Comparison of ENCODE assay signal across 13 cellular contexts in the genomic region with DNA sequence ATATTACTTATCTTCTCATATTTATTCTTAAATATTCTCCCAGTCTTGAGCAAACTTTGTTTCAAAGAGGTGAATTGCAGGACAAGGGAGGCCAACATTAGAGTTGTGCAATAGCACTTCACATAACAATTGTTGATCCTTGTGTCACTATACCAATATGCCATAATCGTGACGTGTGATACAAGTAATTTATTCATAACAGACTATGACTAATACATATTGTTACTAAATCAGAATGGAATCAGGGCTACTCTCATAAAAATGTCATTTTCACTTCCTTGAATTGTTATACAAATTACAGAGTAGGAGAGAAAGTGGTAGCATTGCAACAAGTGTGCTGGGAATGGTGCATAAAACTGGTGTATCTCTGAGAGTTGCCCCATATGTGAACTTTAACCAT. TPM values are rescaled to one million over a fixed set of nuclear protein-coding genes. Genes with fewer than 3 reads are reported as not detected.
DNase-seq lines count a peak whose midpoint lies in the region; ATAC-seq and TF ChIP-seq lines count a peak whose summit lies in the region.
"Had no signal": no experiment of that assay in that cellular context is flagged by ENCODE, and none has a peak within 500 bp of the region (broad histone marks: within the 10 kb centered on the region; RNA-seq: fewer than 3 reads in every experiment).

No MANE protein-coding gene starts in this region.

- H3K36me3 ChIP-seq in subcutaneous abdominal adipose tissue (ENCODE audit: control insufficient read depth in 5 of 5, insufficient read depth in 5 of 5, low read length in 5 of 5): no peaks in the 10 kb centered on the region
- H3K36me3 ChIP-seq: adrenal gland had no signal

- ATAC-seq in GM18511 (IDR thresholded peaks at IDR 0.05; ENCODE audit: unreplicated experiment): no peak
- no peak for ATAC-seq in GM19467 (IDR thresholded peaks at IDR 0.05; ENCODE audit: unreplicated experiment)

- H3K9me3 ChIP-seq in subcutaneous abdominal adipose tissue (ENCODE audit: control insufficient read depth in 5 of 5, low read length in 5 of 5): no peaks in the 10 kb centered on the region
- H3K9me3 ChIP-seq: adrenal gland had no signal

- no peaks in the 10 kb centered on the region for H3K36me3 Mint-ChIP-seq in HFFc6 (ENCODE audit: low read depth)
- H3K36me3 Mint-ChIP-seq in T-helper 2 cell treated with Interferon-gamma antibody and Interleukin-4, amounts not matched to agents 5 μg/mL and 100 μg/mL, for 36 hours (ENCODE audit: low read depth): no peaks in the 10 kb centered on the region

- peaks cover 2% of the 10 kb centered on the region for H3K27me3 Mint-ChIP-seq in HFFc6 (ENCODE audit: insufficient read depth)
- no peaks in the 10 kb centered on the region for H3K27me3 Mint-ChIP-seq in T-helper 2 cell treated with Interferon-gamma antibody and Interleukin-4, amounts not matched to agents 5 μg/mL and 100 μg/mL, for 36 hours (ENCODE audit: low read depth)

- H3K27ac Mint-ChIP-seq in HFFc6: no peak overlapping the region
- no peak overlapping the region for H3K27ac Mint-ChIP-seq in T-helper 2 cell treated with Interferon-gamma antibody and Interleukin-4, amounts not matched to agents 5 μg/mL and 100 μg/mL, for 36 hours

- no peaks in the 10 kb centered on the region for H3K9me3 Mint-ChIP-seq in HFFc6
- H3K9me3 Mint-ChIP-seq in T-helper 2 cell treated with Interferon-gamma antibody and Interleukin-4, amounts not matched to agents 5 μg/mL and 100 μg/mL, for 36 hours: no peaks in the 10 kb centered on the region

- H3K27ac ChIP-seq in VCaP (peak overlapping the region; percentile 87), subcutaneous abdominal adipose tissue (ENCODE audit: low read depth, low read length) (peak overlapping the region; percentile 56)
- H3K27ac ChIP-seq: adrenal gland had no signal

- H3K9ac ChIP-seq in subcutaneous abdominal adipose tissue (ENCODE audit: low read length in 5 of 5): no peak overlapping the region

- H3K4me3 ChIP-seq in subcutaneous abdominal adipose tissue (ENCODE audit: low read depth in 1 of 5, low read length in 5 of 5): peak overlapping the region in 1 of 5 donors; percentile 18
- H3K4me3 ChIP-seq: adrenal gland had no signal

- TF ChIP-seq CTCF in HFFc6 (IDR thresholded peaks at IDR 0.05): no peak
- no peak for TF ChIP-seq CTCF in VCaP (conservative IDR thresholded peaks at IDR 0.05)

- DNase-seq in HFFc6 (peak; percentile 61), iris pigment epithelial cell (ENCODE audit: low read depth) (peak; percentile 82), NCI-H524 treated with DMSO at 0.1 percent for 48 hours (lab: John Stamatoyannopoulos, UW) (no peak)
- DNase-seq in T-helper 2 cell treated with Interferon-gamma antibody and Interleukin-4, amounts not matched to agents 5 μg/mL and 100 μg/mL, for 36 hours (ENCODE audit: low spot score): no peak
- DNase-seq: activated CD8-positive, alpha-beta memory T cell treated with anti-CD3 and anti-CD28 coated beads for 24 hours; NCI-H2227 treated with DMSO at 0.1 percent for 48 hours; stimulated activated CD4-positive, alpha-beta T cell treated with anti-CD3 and anti-CD28 coated beads, Interleukin-4, amount 100 ng/mL, for 4 hours; SW 1271 had no signal

- peaks cover 0 to 22% (median 12%) of the 10 kb centered on the region in 5 donors for H3K4me1 ChIP-seq in subcutaneous abdominal adipose tissue (ENCODE audit: control insufficient read depth in 5 of 5, insufficient read depth in 5 of 5, low read length in 5 of 5)

- H3K27me3 ChIP-seq in subcutaneous abdominal adipose tissue (ENCODE audit: control insufficient read depth in 5 of 5, insufficient read depth in 4 of 5, low read length in 5 of 5): no peaks in the 10 kb centered on the region
- H3K27me3 ChIP-seq: adrenal gland had no signal

- no peak overlapping the region for H3K4me3 Mint-ChIP-seq in HFFc6
- no peak overlapping the region for H3K4me3 Mint-ChIP-seq in T-helper 2 cell treated with Interferon-gamma antibody and Interleukin-4, amounts not matched to agents 5 μg/mL and 100 μg/mL, for 36 hours

- peaks cover 24% of the 10 kb centered on the region for H3K4me1 Mint-ChIP-seq in HFFc6 (ENCODE audit: low read depth)
- no peaks in the 10 kb centered on the region for H3K4me1 Mint-ChIP-seq in T-helper 2 cell treated with Interferon-gamma antibody and Interleukin-4, amounts not matched to agents 5 μg/mL and 100 μg/mL, for 36 hours (ENCODE audit: low read depth)

RNA-seq across cellular contexts. Expression of gene PLCB1, which starts 37.2 kb away (rescaled TPM):
- 10 to 100 TPM; 17.2 to 25.7 (median 23.1) TPM for total RNA-seq in HFFc6 (2021; fragmentation: NEBNext Ultra II Directional; extraction: Animal tissue kit (Norgen Biotek cat#: 25700))

Comparison
In these comparisons a context has a peak if more than half of its experiments do, and no peak if none do; other contexts are left out.
1. DNase-seq: peak in HFFc6 (single experiment) and iris pigment epithelial cell (single experiment); none in NCI-H524 treated with DMSO at 0.1 percent for 48 hours (single experiment) and T-helper 2 cell treated with Interferon-gamma antibody and Interleukin-4, amounts not matched to agents 5 μg/mL and 100 μg/mL, for 36 hours (single experiment).